In the genomic region with DNA sequence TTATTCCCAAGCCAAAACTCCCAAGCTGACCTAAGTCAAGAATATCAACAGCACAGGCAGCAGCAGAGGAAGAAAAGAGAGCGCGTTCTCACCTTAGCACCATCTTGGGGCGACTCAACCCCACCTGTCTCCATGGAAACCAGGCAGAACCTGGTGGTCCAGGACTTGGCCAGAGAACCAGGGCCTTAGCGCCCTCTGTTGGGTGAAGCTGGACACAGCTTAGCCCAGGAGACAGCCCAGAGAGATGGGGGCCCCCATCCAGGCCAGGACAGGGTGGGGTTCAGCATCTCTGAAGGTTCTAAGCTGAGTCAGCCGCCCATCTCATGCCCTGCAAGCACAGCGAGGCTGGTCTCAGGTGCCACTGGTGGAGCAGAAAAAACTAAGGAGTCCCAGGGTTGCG, we compare ENCODE assay signal across 9 cellular contexts.
DNase-seq lines count a peak whose midpoint lies in the region; ATAC-seq, FAIRE-seq and TF ChIP-seq lines count a peak whose summit lies in the region.
"Had no signal": no experiment of that assay in that cellular context is flagged by ENCODE, and none has a peak within 500 bp of the region (broad histone marks: within the 10 kb centered on the region; RNA-seq: fewer than 3 reads in every experiment).

No MANE protein-coding gene starts in this region.

- TF ChIP-seq CTCF in D721Med (IDR thresholded peaks at IDR 0.05; ENCODE audit: insufficient read depth, missing control alignments) (peak; percentile 57), GM23338 (conservative IDR thresholded peaks at IDR 0.05; ENCODE audit: low read depth in 2 of 2) (peak; percentile 82 to 90), right lobe of liver (IDR thresholded peaks at IDR 0.05) (peak; percentile 6 to 46 (median 32))
- TF ChIP-seq CTCF in activated CD8-positive, alpha-beta T cell treated with anti-CD3 and anti-CD28 coated beads for 36 hours (IDR thresholded peaks at IDR 0.05), result peak; percentile 70

- H3K9me3 Mint-ChIP-seq in GM23338, result no peaks in the 10 kb centered on the region
- H3K9me3 Mint-ChIP-seq in activated CD8-positive, alpha-beta T cell treated with anti-CD3 and anti-CD28 coated beads for 36 hours, result no peaks in the 10 kb centered on the region
- H3K9me3 Mint-ChIP-seq in naive thymus-derived CD8-positive, alpha-beta T cell, result no peaks in the 10 kb centered on the region

- no peaks in the 10 kb centered on the region for H3K36me3 Mint-ChIP-seq in GM23338 (ENCODE audit: low read depth)
- no peaks in the 10 kb centered on the region for H3K36me3 Mint-ChIP-seq in activated CD8-positive, alpha-beta T cell treated with anti-CD3 and anti-CD28 coated beads for 36 hours (ENCODE audit: low read depth)
- H3K36me3 Mint-ChIP-seq in naive thymus-derived CD8-positive, alpha-beta T cell, result no peaks in the 10 kb centered on the region

- H3K4me2 ChIP-seq in GM23338, result no peak overlapping the region

- no peak overlapping the region for H2AFZ ChIP-seq in GM23338

- H3K4me3 ChIP-seq in GM23338 (no peak overlapping the region), right lobe of liver (no peak overlapping the region)

- no peaks in the 10 kb centered on the region for H3F3A ChIP-seq in GM23338 (replicated peaks; ENCODE audit: low read depth)

- no peak for TF ChIP-seq POLR2A in right lobe of liver (IDR thresholded peaks at IDR 0.05)

- H3K9me3 ChIP-seq in right lobe of liver, result no peaks in the 10 kb centered on the region

- H3K27me3 ChIP-seq in GM23338 (ENCODE audit: insufficient read depth) (no peaks in the 10 kb centered on the region), right lobe of liver (no peaks in the 10 kb centered on the region)

- no peak overlapping the region for H3K4me3 Mint-ChIP-seq in GM23338
- H3K4me3 Mint-ChIP-seq in activated CD8-positive, alpha-beta T cell treated with anti-CD3 and anti-CD28 coated beads for 36 hours, result no peak overlapping the region
- H3K4me3 Mint-ChIP-seq in naive thymus-derived CD8-positive, alpha-beta T cell, result no peak overlapping the region

- CTCF ChIA-PET in activated CD8-positive, alpha-beta T cell treated with anti-CD3 and anti-CD28 coated beads for 36 hours (lab: Charles Lee), result interaction anchor here (0.6 to 1.5 kb wide), 8 partner anchors 16 to 323 kb away, joined by 3 to 8 read pairs (median 4); no protein-coding TSS in a partner anchor

- DNase-seq in D721Med (ENCODE audit: insufficient read length, low spot score) (no peak), GM23338 (ENCODE audit: low spot score) (peak; percentile 95), right lobe of liver (no peak), T-helper 9 cell (no peak)
- DNase-seq in activated CD8-positive, alpha-beta T cell treated with anti-CD3 and anti-CD28 coated beads for 36 hours, result peak; percentile 52
- no peak for DNase-seq in naive thymus-derived CD8-positive, alpha-beta T cell
- DNase-seq: NCI-H1694 treated with DMSO at 0.1 percent for 48 hours had no signal

- no peak overlapping the region for H3K27ac Mint-ChIP-seq in GM23338
- no peak overlapping the region for H3K27ac Mint-ChIP-seq in activated CD8-positive, alpha-beta T cell treated with anti-CD3 and anti-CD28 coated beads for 36 hours
- H3K27ac Mint-ChIP-seq in naive thymus-derived CD8-positive, alpha-beta T cell, result no peak overlapping the region

- no peaks in the 10 kb centered on the region for H3K4me1 ChIP-seq in GM23338 (ENCODE audit: insufficient read depth)
- no peaks in the 10 kb centered on the region for H3K4me1 ChIP-seq in right lobe of liver

- H3K9me2 ChIP-seq in GM23338 (ENCODE audit: insufficient read depth), result no peaks in the 10 kb centered on the region

- POLR2A ChIA-PET in activated CD8-positive, alpha-beta T cell treated with anti-CD3 and anti-CD28 coated beads for 36 hours (lab: Charles Lee), result no interaction called here
- POLR2A ChIA-PET in naive thymus-derived CD8-positive, alpha-beta T cell (lab: Charles Lee), result no interaction called here

- peaks cover 4% of the 10 kb centered on the region; the same call in 1 of the 3 replicates for H3K4me1 Mint-ChIP-seq in GM23338
- H3K4me1 Mint-ChIP-seq in activated CD8-positive, alpha-beta T cell treated with anti-CD3 and anti-CD28 coated beads for 36 hours (ENCODE audit: low read depth), result no peaks in the 10 kb centered on the region
- H3K4me1 Mint-ChIP-seq in naive thymus-derived CD8-positive, alpha-beta T cell, result peaks cover 0 to 1% (median 0%) of the 10 kb centered on the region in 4 donors

- ATAC-seq in GM23338 (peak; percentile 98), right lobe of liver (peak in 1 of 4 donors; percentile 21), GM19397 (IDR thresholded peaks at IDR 0.05; ENCODE audit: unreplicated experiment) (no peak), HG03354 (IDR thresholded peaks at IDR 0.05; ENCODE audit: poor library complexity, severe bottlenecking, unreplicated experiment) (no peak)
- ATAC-seq in activated CD8-positive, alpha-beta T cell treated with anti-CD3 and anti-CD28 coated beads for 36 hours, result peak; percentile 74
- ATAC-seq in naive thymus-derived CD8-positive, alpha-beta T cell, result no peak

- no peaks in the 10 kb centered on the region for H3K79me2 ChIP-seq in GM23338 (replicated peaks; ENCODE audit: insufficient read depth)

- no peak overlapping the region for H3K27ac ChIP-seq in GM23338 (ENCODE audit: low read depth)
- no peak overlapping the region for H3K27ac ChIP-seq in right lobe of liver

- WGBS in right lobe of liver (ENCODE audit: insufficient coverage, low coverage, low lambda C conversion rate, missing lambda C conversion rate), result 58% methylated on average over 4 of the region's 7 CpGs

- peaks cover 12% of the 10 kb centered on the region for H3K27me3 Mint-ChIP-seq in GM23338 (ENCODE audit: insufficient read depth, low read depth, poor library complexity)
- peaks cover 5% of the 10 kb centered on the region for H3K27me3 Mint-ChIP-seq in activated CD8-positive, alpha-beta T cell treated with anti-CD3 and anti-CD28 coated beads for 36 hours
- H3K27me3 Mint-ChIP-seq in naive thymus-derived CD8-positive, alpha-beta T cell, result peaks cover 3 to 28% (median 15%) of the 10 kb centered on the region in 5 donors

- no peaks in the 10 kb centered on the region for H4K20me1 ChIP-seq in GM23338 (replicated peaks; ENCODE audit: insufficient read depth)

- no peak for FAIRE-seq in D721Med (lab: Jason Lieb, UNC)

- H3K36me3 ChIP-seq in GM23338 (ENCODE audit: insufficient read depth) (no peaks in the 10 kb centered on the region), right lobe of liver (no peaks in the 10 kb centered on the region)

- intact Hi-C loops in activated CD8-positive, alpha-beta T cell treated with anti-CD3 and anti-CD28 coated beads for 36 hours (cut with micrococcal nuclease), result loop anchor here (5.0 kb wide), 1 partner anchor 97 kb away; no protein-coding TSS in a partner anchor
- intact Hi-C loops in right lobe of liver (cut with DNase I), result no loop called here

TF ChIP-seq in GM23338, 12 proteins besides CTCF, POLR2A, EP300 and RAD21 (continues in another document):
- TF ChIP-seq, protein P1, sequence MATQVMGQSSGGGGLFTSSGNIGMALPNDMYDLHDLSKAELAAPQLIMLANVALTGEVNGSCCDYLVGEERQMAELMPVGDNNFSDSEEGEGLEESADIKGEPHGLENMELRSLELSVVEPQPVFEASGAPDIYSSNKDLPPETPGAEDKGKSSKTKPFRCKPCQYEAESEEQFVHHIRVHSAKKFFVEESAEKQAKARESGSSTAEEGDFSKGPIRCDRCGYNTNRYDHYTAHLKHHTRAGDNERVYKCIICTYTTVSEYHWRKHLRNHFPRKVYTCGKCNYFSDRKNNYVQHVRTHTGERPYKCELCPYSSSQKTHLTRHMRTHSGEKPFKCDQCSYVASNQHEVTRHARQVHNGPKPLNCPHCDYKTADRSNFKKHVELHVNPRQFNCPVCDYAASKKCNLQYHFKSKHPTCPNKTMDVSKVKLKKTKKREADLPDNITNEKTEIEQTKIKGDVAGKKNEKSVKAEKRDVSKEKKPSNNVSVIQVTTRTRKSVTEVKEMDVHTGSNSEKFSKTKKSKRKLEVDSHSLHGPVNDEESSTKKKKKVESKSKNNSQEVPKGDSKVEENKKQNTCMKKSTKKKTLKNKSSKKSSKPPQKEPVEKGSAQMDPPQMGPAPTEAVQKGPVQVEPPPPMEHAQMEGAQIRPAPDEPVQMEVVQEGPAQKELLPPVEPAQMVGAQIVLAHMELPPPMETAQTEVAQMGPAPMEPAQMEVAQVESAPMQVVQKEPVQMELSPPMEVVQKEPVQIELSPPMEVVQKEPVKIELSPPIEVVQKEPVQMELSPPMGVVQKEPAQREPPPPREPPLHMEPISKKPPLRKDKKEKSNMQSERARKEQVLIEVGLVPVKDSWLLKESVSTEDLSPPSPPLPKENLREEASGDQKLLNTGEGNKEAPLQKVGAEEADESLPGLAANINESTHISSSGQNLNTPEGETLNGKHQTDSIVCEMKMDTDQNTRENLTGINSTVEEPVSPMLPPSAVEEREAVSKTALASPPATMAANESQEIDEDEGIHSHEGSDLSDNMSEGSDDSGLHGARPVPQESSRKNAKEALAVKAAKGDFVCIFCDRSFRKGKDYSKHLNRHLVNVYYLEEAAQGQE (IDR thresholded peaks at IDR 0.05; ENCODE audit: unreplicated experiment), result no peak
- TF ChIP-seq EZH2 (IDR thresholded peaks at IDR 0.05; ENCODE audit: low read depth, unreplicated experiment) (no peak), STAT1 (IDR thresholded peaks at IDR 0.05; ENCODE audit: unreplicated experiment) (no peak)

Comparison
In these comparisons a context has a peak if more than half of its experiments do, and no peak if none do; other contexts are left out.
1. DNase-seq: peak in GM23338 (single experiment) and activated CD8-positive, alpha-beta T cell treated with anti-CD3 and anti-CD28 coated beads for 36 hours (single experiment); none in D721Med (single experiment), right lobe of liver (0 of 3), T-helper 9 cell (single experiment) and naive thymus-derived CD8-positive, alpha-beta T cell (0 of 10).
2. CTCF ChIP-seq: peak in every context shown above with its lines; median percentile 86 in GM23338; 70 in activated CD8-positive, alpha-beta T cell treated with anti-CD3 and anti-CD28 coated beads for 36 hours; 57 in D721Med; 32 in right lobe of liver.
3. ATAC-seq: peak in GM23338 (single experiment) and activated CD8-positive, alpha-beta T cell treated with anti-CD3 and anti-CD28 coated beads for 36 hours (single experiment); none in GM19397 (single experiment), naive thymus-derived CD8-positive, alpha-beta T cell (0 of 2) and HG03354 (single experiment).